In the genomic region with DNA sequence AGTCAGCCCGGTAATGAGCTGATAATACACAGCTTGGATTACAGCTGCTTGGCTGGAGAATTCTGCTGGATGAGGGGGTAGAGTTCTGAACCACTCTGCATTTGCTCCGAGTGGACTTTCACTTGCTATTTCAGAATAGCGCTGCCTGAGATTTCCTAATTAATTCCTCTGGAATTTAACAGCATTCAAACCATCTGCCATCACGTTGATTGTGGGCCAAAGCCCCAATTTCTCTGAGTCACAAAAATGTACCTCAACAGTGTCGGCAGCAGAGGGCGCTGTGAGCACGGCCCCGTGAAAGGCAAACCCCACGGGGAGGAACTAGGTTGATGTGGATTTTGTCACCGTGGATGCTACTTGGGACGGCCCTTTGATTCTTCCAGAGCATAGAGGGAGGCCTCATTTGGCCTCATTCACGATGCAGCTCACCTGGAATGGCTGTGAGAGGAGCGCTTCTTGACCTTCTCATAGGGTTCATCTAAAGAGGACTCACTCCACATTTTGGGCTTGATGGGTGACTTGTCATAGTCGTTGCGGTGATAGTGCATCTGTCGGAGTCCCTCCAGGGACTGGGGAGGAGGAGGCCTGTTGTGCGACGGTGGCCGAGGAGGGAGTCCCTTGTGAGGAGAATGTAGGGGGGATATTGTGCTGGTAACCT, we compare ENCODE assay signal across 8 cellular contexts.
A peak's percentile ranks its signal among the peaks of the same experiment; 100 is the strongest.
DNase-seq lines count a peak whose midpoint lies in the region; ATAC-seq and TF ChIP-seq lines count a peak whose summit lies in the region.

No MANE protein-coding gene starts in this region.

- H3K27ac Mint-ChIP-seq in activated CD4-positive, alpha-beta T cell treated with anti-CD3 and anti-CD28 coated beads for 36 hours: no peak overlapping the region
- H3K27ac Mint-ChIP-seq in chondrocyte (ENCODE audit: unreplicated experiment): peak overlapping the region; percentile 67

- no peaks in the 10 kb centered on the region for H3K9me3 Mint-ChIP-seq in activated CD4-positive, alpha-beta T cell treated with anti-CD3 and anti-CD28 coated beads for 36 hours (ENCODE audit: low read depth)
- no peaks in the 10 kb centered on the region for H3K9me3 Mint-ChIP-seq in chondrocyte (ENCODE audit: low read depth)

- POLR2A ChIA-PET in activated CD4-positive, alpha-beta T cell treated with anti-CD3 and anti-CD28 coated beads for 36 hours (lab: Charles Lee): interaction anchor here (0.9 kb wide), 1 partner anchor 526 kb away, joined by 3 read pairs; no protein-coding TSS in a partner anchor

- no peaks in the 10 kb centered on the region for H3K36me3 Mint-ChIP-seq in activated CD4-positive, alpha-beta T cell treated with anti-CD3 and anti-CD28 coated beads for 36 hours (ENCODE audit: low read depth)
- peaks cover 30% of the 10 kb centered on the region for H3K36me3 Mint-ChIP-seq in chondrocyte (ENCODE audit: low read depth)

- DNase-seq in NCI-H1417 (lab: John Stamatoyannopoulos, UW) (peak; percentile 12 to 38 (median 13)), NCI-H1417 treated with DMSO at 0.1 percent for 48 hours (lab: John Stamatoyannopoulos, UW) (no peak), NAMALWA (ENCODE audit: low spot score) (peak; percentile 59), chondrocyte (ENCODE audit: low spot score) (no peak), left colon (peak; percentile 42 to 67), amniotic stem cell (lab: John Stamatoyannopoulos, UW) (no peak)
- DNase-seq in activated CD4-positive, alpha-beta T cell treated with anti-CD3 and anti-CD28 coated beads for 36 hours: peak; percentile 83
- peak; percentile 74 to 76 for DNase-seq in stimulated activated CD4-positive, alpha-beta T cell treated with anti-CD3 and anti-CD28 coated beads, Interleukin-2, amount 100 ng/mL, for 24 hours

- TF ChIP-seq CTCF in chondrocyte (IDR thresholded peaks at IDR 0.05): peak; percentile 98

- intact Hi-C loops in activated CD4-positive, alpha-beta T cell treated with anti-CD3 and anti-CD28 coated beads for 36 hours (cut with DNase I, micrococcal nuclease): loop anchor here (1.0 kb wide), 1 partner anchor 118 kb away; no protein-coding TSS in a partner anchor
- intact Hi-C loops in left colon (cut with DNase I, micrococcal nuclease): loop anchor here (2.0 to 10.0 kb wide), 2 partner anchors 113 to 115 kb away; no protein-coding TSS in a partner anchor

- no peak overlapping the region for H3K4me3 Mint-ChIP-seq in activated CD4-positive, alpha-beta T cell treated with anti-CD3 and anti-CD28 coated beads for 36 hours
- no peak overlapping the region for H3K4me3 Mint-ChIP-seq in chondrocyte (ENCODE audit: unreplicated experiment)

- CTCF ChIA-PET in activated CD4-positive, alpha-beta T cell treated with anti-CD3 and anti-CD28 coated beads for 36 hours (lab: Charles Lee): interaction anchor here (0.6 to 1.8 kb wide), 26 partner anchors 9 to 500 kb away, joined by 3 to 23 read pairs (median 3); no protein-coding TSS in a partner anchor

- H3K27me3 Mint-ChIP-seq in activated CD4-positive, alpha-beta T cell treated with anti-CD3 and anti-CD28 coated beads for 36 hours: no peaks in the 10 kb centered on the region
- no peaks in the 10 kb centered on the region for H3K27me3 Mint-ChIP-seq in chondrocyte (ENCODE audit: low read depth)

- ATAC-seq in activated CD4-positive, alpha-beta T cell treated with anti-CD3 and anti-CD28 coated beads for 36 hours: peak; percentile 47
- peak; percentile 59 for ATAC-seq in left colon

- peaks cover 17% of the 10 kb centered on the region for H3K4me1 Mint-ChIP-seq in activated CD4-positive, alpha-beta T cell treated with anti-CD3 and anti-CD28 coated beads for 36 hours
- H3K4me1 Mint-ChIP-seq in chondrocyte (ENCODE audit: low read depth): peaks cover 12% of the 10 kb centered on the region

Comparison
In these comparisons a context has a peak if more than half of its experiments do, and no peak if none do; other contexts are left out.
1. DNase-seq: peak in NCI-H1417 (3 of 3), NAMALWA (single experiment), activated CD4-positive, alpha-beta T cell treated with anti-CD3 and anti-CD28 coated beads for 36 hours (single experiment), left colon (2 of 2) and stimulated activated CD4-positive, alpha-beta T cell treated with anti-CD3 and anti-CD28 coated beads, Interleukin-2, amount 100 ng/mL, for 24 hours (2 of 2); none in NCI-H1417 treated with DMSO at 0.1 percent for 48 hours (single experiment), chondrocyte (single experiment) and amniotic stem cell (single experiment).